ENCODE assay signal across 27 cellular contexts in the genomic region with DNA sequence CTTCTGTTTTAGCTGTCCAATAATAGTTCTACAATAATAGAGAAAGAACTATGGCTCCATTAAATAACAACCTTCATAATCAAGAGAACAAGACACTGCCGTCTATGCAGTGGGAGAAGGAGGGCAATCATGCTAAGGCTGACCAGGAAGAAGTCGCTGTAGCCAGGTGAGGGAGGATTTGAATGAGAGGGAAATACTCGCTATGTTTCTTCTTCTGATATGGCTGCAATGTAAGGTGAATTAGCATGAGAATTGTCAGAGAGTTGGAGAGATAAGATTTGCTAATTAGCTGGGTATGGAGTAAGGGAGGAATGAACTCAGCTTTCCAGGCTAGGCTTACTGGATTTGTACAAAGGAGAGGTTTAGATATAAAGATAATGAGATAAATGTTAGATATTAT.
"Had no signal": no experiment of that assay in that cellular context is flagged by ENCODE, and none has a peak within 500 bp of the region (broad histone marks: within the 10 kb centered on the region; RNA-seq: fewer than 3 reads in every experiment).

No MANE protein-coding gene starts in this region.

- H3K27me3 Mint-ChIP-seq: activated CD4-positive, alpha-beta memory T cell treated with anti-CD3 and anti-CD28 coated beads, Interleukin-2, amount 10 ng/mL, durations not matched to agents 7 days and 5 days; activated CD4-positive, alpha-beta T cell treated with anti-CD3 and anti-CD28 coated beads, Interleukin-2, amount 10 ng/mL, durations not matched to agents 7 days and 5 days; activated naive CD4-positive, alpha-beta T cell treated with anti-CD3 and anti-CD28 coated beads, Interleukin-2, amount 10 ng/mL, durations not matched to agents 7 days and 5 days; activated naive CD8-positive, alpha-beta T cell treated with anti-CD3 and anti-CD28 coated beads, Interleukin-2, amount 10 ng/mL, durations not matched to agents 7 days and 5 days; activated T-cell treated with anti-CD3 and anti-CD28 coated beads, Interleukin-2, amount 50 U/mL, for 24 hours; brain had no signal

- H3K36me3 ChIP-seq: ascending aorta, breast epithelium, cardiac muscle cell, colonic mucosa, esophagus squamous epithelium, gastroesophageal sphincter had no signal

- H3K4me3 Mint-ChIP-seq: activated CD4-positive, alpha-beta memory T cell treated with anti-CD3 and anti-CD28 coated beads, Interleukin-2, amount 10 ng/mL, durations not matched to agents 7 days and 5 days; activated CD4-positive, alpha-beta T cell treated with anti-CD3 and anti-CD28 coated beads, Interleukin-2, amount 10 ng/mL, durations not matched to agents 7 days and 5 days; activated naive CD4-positive, alpha-beta T cell treated with anti-CD3 and anti-CD28 coated beads, Interleukin-2, amount 10 ng/mL, durations not matched to agents 7 days and 5 days; activated naive CD8-positive, alpha-beta T cell treated with anti-CD3 and anti-CD28 coated beads, Interleukin-2, amount 10 ng/mL, durations not matched to agents 7 days and 5 days; activated T-cell treated with anti-CD3 and anti-CD28 coated beads, Interleukin-2, amount 50 U/mL, for 24 hours; activated T-cell treated with anti-CD3 and anti-CD28 coated beads, Interleukin-2, amount 50 U/mL, for 72 hours; brain had no signal

- H3K27ac ChIP-seq: ascending aorta, breast epithelium, cardiac muscle cell, colonic mucosa, epithelial cell of prostate, esophagus squamous epithelium, gastroesophageal sphincter had no signal

- H3K36me3 Mint-ChIP-seq: activated naive CD4-positive, alpha-beta T cell treated with anti-CD3 and anti-CD28 coated beads, Interleukin-2, amount 10 ng/mL, durations not matched to agents 7 days and 5 days; activated naive CD4-positive, alpha-beta T cell treated with anti-CD3 and anti-CD28 coated beads, Interleukin-2, amount 50 U/mL, for 72 hours; activated naive CD8-positive, alpha-beta T cell treated with anti-CD3 and anti-CD28 coated beads, Interleukin-2, amount 10 ng/mL, durations not matched to agents 7 days and 5 days; brain had no signal

- H3K9me3 Mint-ChIP-seq: activated CD4-positive, alpha-beta T cell treated with anti-CD3 and anti-CD28 coated beads, Interleukin-2, amount 10 ng/mL, durations not matched to agents 7 days and 5 days; activated naive CD8-positive, alpha-beta T cell treated with anti-CD3 and anti-CD28 coated beads, Interleukin-2, amount 10 ng/mL, durations not matched to agents 7 days and 5 days; activated T-cell treated with anti-CD3 and anti-CD28 coated beads, Interleukin-2, amount 50 U/mL, for 24 hours had no signal

- H3K9me3 ChIP-seq: ascending aorta, colonic mucosa, esophagus squamous epithelium had no signal

- DNase-seq: activated CD4-positive, alpha-beta memory T cell treated with anti-CD3 and anti-CD28 coated beads, Interleukin-2, amount 10 ng/mL, durations not matched to agents 7 days and 5 days; activated CD4-positive, alpha-beta T cell treated with anti-CD3 and anti-CD28 coated beads for 1 hour; activated CD4-positive, alpha-beta T cell treated with anti-CD3 and anti-CD28 coated beads for 4 hours; activated CD4-positive, alpha-beta T cell treated with anti-CD3 and anti-CD28 coated beads, Interleukin-2, amount 10 ng/mL, durations not matched to agents 7 days and 5 days; activated CD4-positive, alpha-beta T cell treated with anti-CD3 and anti-CD28 coated beads, Interleukin-2, amount 50 U/mL, for 4 hours; activated CD8-positive, alpha-beta memory T cell treated with anti-CD3 and anti-CD28 coated beads, Interleukin-2, amount 50 U/mL, for 48 hours; activated gamma-delta T cell; activated naive CD4-positive, alpha-beta T cell; activated naive CD4-positive, alpha-beta T cell treated with anti-CD3 and anti-CD28 coated beads, Interleukin-2, amount 10 ng/mL, durations not matched to agents 7 days and 5 days; activated naive CD8-positive, alpha-beta T cell treated with anti-CD3 and anti-CD28 coated beads, Interleukin-2, amount 10 ng/mL, durations not matched to agents 7 days and 5 days; activated T-cell treated with anti-CD3 and anti-CD28 coated beads for 4 hours; activated T-cell treated with anti-CD3 and anti-CD28 coated beads, Interleukin-2, amount 50 U/mL, for 24 hours; activated T-cell treated with anti-CD3 and anti-CD28 coated beads, Interleukin-2, amount 50 U/mL, for 72 hours; central memory CD4-positive, alpha-beta T cell; cerebellar nuclear complex; colonic mucosa; effector CD8-positive, alpha-beta T cell; esophagus squamous epithelium; foreskin melanocyte; T-helper 2 cell had no signal

- H3K27me3 ChIP-seq: ascending aorta, breast epithelium, cardiac muscle cell, colonic mucosa, esophagus squamous epithelium, gastroesophageal sphincter had no signal

- H3K27ac Mint-ChIP-seq: activated CD4-positive, alpha-beta memory T cell treated with anti-CD3 and anti-CD28 coated beads, Interleukin-2, amount 10 ng/mL, durations not matched to agents 7 days and 5 days; activated CD4-positive, alpha-beta T cell treated with anti-CD3 and anti-CD28 coated beads, Interleukin-2, amount 10 ng/mL, durations not matched to agents 7 days and 5 days; activated naive CD4-positive, alpha-beta T cell treated with anti-CD3 and anti-CD28 coated beads, Interleukin-2, amount 10 ng/mL, durations not matched to agents 7 days and 5 days; activated naive CD4-positive, alpha-beta T cell treated with anti-CD3 and anti-CD28 coated beads, Interleukin-2, amount 50 U/mL, for 72 hours; activated naive CD8-positive, alpha-beta T cell treated with anti-CD3 and anti-CD28 coated beads, Interleukin-2, amount 10 ng/mL, durations not matched to agents 7 days and 5 days; activated T-cell treated with anti-CD3 and anti-CD28 coated beads, Interleukin-2, amount 50 U/mL, for 24 hours; activated T-cell treated with anti-CD3 and anti-CD28 coated beads, Interleukin-2, amount 50 U/mL, for 72 hours; brain had no signal

- H3K4me3 ChIP-seq: ascending aorta, breast epithelium, cardiac muscle cell, colonic mucosa, esophagus squamous epithelium, gastroesophageal sphincter had no signal

- H3K4me1 Mint-ChIP-seq: activated CD4-positive, alpha-beta memory T cell treated with anti-CD3 and anti-CD28 coated beads, Interleukin-2, amount 10 ng/mL, durations not matched to agents 7 days and 5 days; activated CD4-positive, alpha-beta T cell treated with anti-CD3 and anti-CD28 coated beads, Interleukin-2, amount 10 ng/mL, durations not matched to agents 7 days and 5 days; activated naive CD4-positive, alpha-beta T cell treated with anti-CD3 and anti-CD28 coated beads, Interleukin-2, amount 10 ng/mL, durations not matched to agents 7 days and 5 days; activated naive CD8-positive, alpha-beta T cell treated with anti-CD3 and anti-CD28 coated beads, Interleukin-2, amount 10 ng/mL, durations not matched to agents 7 days and 5 days; brain had no signal

- H3K4me1 ChIP-seq: ascending aorta, breast epithelium, colonic mucosa, esophagus squamous epithelium had no signal
